22 cellular contexts compared by ENCODE assay signal in the genomic region with DNA sequence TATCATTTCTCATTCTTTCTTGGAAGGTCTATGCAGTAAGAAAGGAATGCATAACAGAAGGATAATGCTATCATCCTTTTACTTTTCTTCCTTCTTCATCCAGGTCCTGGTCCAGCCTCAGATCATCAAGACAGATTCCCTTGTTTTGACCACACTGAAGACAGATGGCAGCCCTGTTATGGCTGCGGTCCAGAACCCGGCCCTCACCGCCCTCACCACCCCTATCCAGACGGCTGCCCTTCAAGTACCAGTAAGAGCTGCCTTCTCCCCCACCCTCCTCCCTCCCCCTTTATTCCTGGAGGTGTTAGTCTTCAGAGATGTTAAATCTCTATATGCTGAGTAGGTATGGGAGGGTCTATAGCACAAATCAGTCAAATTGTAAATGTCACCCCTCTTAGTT. TPM values are rescaled to one million over a fixed set of nuclear protein-coding genes. Genes with fewer than 3 reads are reported as not detected.
DNase-seq lines count a peak whose midpoint lies in the region; ATAC-seq, FAIRE-seq and TF ChIP-seq lines count a peak whose summit lies in the region.
"Had no signal": no experiment of that assay in that cellular context is flagged by ENCODE, and none has a peak within 500 bp of the region (broad histone marks: within the 10 kb centered on the region; RNA-seq: fewer than 3 reads in every experiment).

No MANE protein-coding gene starts in this region.

- H3K27ac Mint-ChIP-seq in naive thymus-derived CD8-positive, alpha-beta T cell = peak overlapping the region in 6 of 10 donors; percentile 26 to 84 (median 60)
- H3K27ac Mint-ChIP-seq in T-cell = no peak overlapping the region

- CTCF ChIA-PET in T-cell (lab: Charles Lee) = interaction anchor here in 1 of 2 donors (0.6 kb wide), 1 partner anchor 17 kb away, joined by 5 read pairs; no protein-coding TSS in a partner anchor

- H3K36me3 ChIP-seq in kidney (ENCODE audit: control insufficient read depth in 1 of 2, insufficient read depth in 2 of 2, low read length in 2 of 2) = peaks cover 26 to 39% of the 10 kb centered on the region in 2 donors

- H3K4me1 Mint-ChIP-seq in naive thymus-derived CD8-positive, alpha-beta T cell = peaks cover 8 to 39% (median 27%) of the 10 kb centered on the region in 4 donors
- H3K4me1 Mint-ChIP-seq in T-cell = peaks cover 8 to 30% (median 22%) of the 10 kb centered on the region in 3 donors

- TF ChIP-seq CTCF in kidney (IDR thresholded peaks at IDR 0.05; ENCODE audit: borderline replicate concordance, extremely low read depth, insufficient read depth) = no peak

- DNase-seq in NCI-H2029 treated with DMSO at 0.1 percent for 48 hours (lab: John Stamatoyannopoulos, UW) (peak; percentile 9), NCI-H2029 (lab: John Stamatoyannopoulos, UW) (no peak), DMS 273 treated with DMSO at 0.1 percent for 48 hours (lab: John Stamatoyannopoulos, UW) (peak; percentile 67), NCI-H69 (lab: John Stamatoyannopoulos, UW) (peak; percentile 45), T-cell (no peak), GOT3 (lab: John Stamatoyannopoulos, UW) (no peak), kidney (no peak)
- no peak for DNase-seq in naive thymus-derived CD8-positive, alpha-beta T cell
- DNase-seq: DMS153; KG1; MG63; NCI-H1105; NCI-H187 treated with DMSO at 0.1 percent for 48 hours; NCI-H510A treated with DMSO at 0.1 percent for 48 hours; NK-92 treated with Interleukin-12 subunit alpha and Interleukin-12 subunit beta, amount 100 ng/mL, for 24 hours; OCI-M1; RPMI8226; SJCRH30 had no signal

- no peaks in the 10 kb centered on the region for H3K9me3 Mint-ChIP-seq in naive thymus-derived CD8-positive, alpha-beta T cell
- H3K9me3 Mint-ChIP-seq in T-cell = no peaks in the 10 kb centered on the region

- no peak overlapping the region for H3K4me3 ChIP-seq in kidney (ENCODE audit: low read length in 2 of 2)
- H3K4me3 ChIP-seq: BLaER1 treated with 17β-estradiol and CSF1 and Interleukin-3, amounts not matched to agents 10 nM and 100 nM; GM12878; MG63; SJCRH30 had no signal

- no peaks in the 10 kb centered on the region for H3K27me3 Mint-ChIP-seq in naive thymus-derived CD8-positive, alpha-beta T cell
- H3K27me3 Mint-ChIP-seq in T-cell = no peaks in the 10 kb centered on the region

- H3K9ac ChIP-seq in kidney (ENCODE audit: low read length in 2 of 2) = no peak overlapping the region
- H3K9ac ChIP-seq: BLaER1 treated with 17β-estradiol and CSF1 and Interleukin-3, amounts not matched to agents 10 nM and 100 nM had no signal

- ATAC-seq in naive thymus-derived CD8-positive, alpha-beta T cell = no peak
- no peak for ATAC-seq in T-cell (replicated peaks in 1 of 4)
- ATAC-seq: GM12878 had no signal

- intact Hi-C loops in kidney (cut with DNase I) = no loop called here

- no peaks in the 10 kb centered on the region for H3K9me3 ChIP-seq in kidney (ENCODE audit: control insufficient read depth in 1 of 2, low read length in 2 of 2)
- H3K9me3 ChIP-seq: BLaER1 treated with 17β-estradiol and CSF1 and Interleukin-3, amounts not matched to agents 10 nM and 100 nM; MG63; SJCRH30 had no signal

- H3K4me1 ChIP-seq in kidney (ENCODE audit: control insufficient read depth in 1 of 2, insufficient read depth in 1 of 2, low read depth in 1 of 2, low read length in 2 of 2) = no peaks in the 10 kb centered on the region
- H3K4me1 ChIP-seq: SJCRH30 had no signal

- POLR2A ChIA-PET in naive thymus-derived CD8-positive, alpha-beta T cell (lab: Charles Lee) = no interaction called here
- POLR2A ChIA-PET in T-cell (lab: Charles Lee) = interaction anchor here (0.6 kb wide), 3 partner anchors 20 to 73 kb away, joined by 3 to 9 read pairs (median 7); no protein-coding TSS in a partner anchor

- no peak overlapping the region for H3K4me3 Mint-ChIP-seq in naive thymus-derived CD8-positive, alpha-beta T cell
- H3K4me3 Mint-ChIP-seq in T-cell = no peak overlapping the region

- no peak overlapping the region for H3K27ac ChIP-seq in kidney (ENCODE audit: low read depth in 2 of 2, low read length in 2 of 2)
- H3K27ac ChIP-seq: 22Rv1; BLaER1 treated with 17β-estradiol and CSF1 and Interleukin-3, amounts not matched to agents 10 nM and 100 nM; SJCRH30 had no signal

- peaks cover 0 to 77% (median 15%) of the 10 kb centered on the region in 3 donors for H3K36me3 Mint-ChIP-seq in naive thymus-derived CD8-positive, alpha-beta T cell
- peaks cover 43% of the 10 kb centered on the region for H3K36me3 Mint-ChIP-seq in T-cell

- FAIRE-seq in kidney (lab: Jason Lieb, UNC) = no peak
- FAIRE-seq: GM12878, H1 had no signal

RNA-seq across cellular contexts. Expression of a gene that starts 37.9 kb away (rescaled TPM):
- total RNA-seq in naive thymus-derived CD8-positive, alpha-beta T cell = 100 to 1,000 TPM; 106 TPM
- 10 to 100 TPM; 16.3 to 21.9 (median 18.2) TPM for polyA plus RNA-seq in naive thymus-derived CD8-positive, alpha-beta T cell
- total RNA-seq in T-cell (100 to 1,000 TPM in 3 of 5 donors, 10 to 100 TPM in 2; 71.9 to 128 (median 112) TPM), kidney (71.4 TPM)
- 49.2 TPM for polyA plus RNA-seq in kidney (ENCODE audit: insufficient read depth, low read depth, low replicate concordance)

RNA-seq across cellular contexts. Expression of a gene that starts 44.1 kb away (rescaled TPM):
- total RNA-seq in naive thymus-derived CD8-positive, alpha-beta T cell = under 1 TPM in 1 of 2 experiments, not detected in 1; 0.44 TPM
- polyA plus RNA-seq in naive thymus-derived CD8-positive, alpha-beta T cell = not detected
- total RNA-seq in T-cell (1 to 10 TPM in 1 of 5 donors, under 1 TPM in 3, not detected in 1; 0.56 to 1.2 (median 0.75) TPM), kidney (0.35 TPM)
- 0.47 TPM for polyA plus RNA-seq in kidney (ENCODE audit: insufficient read depth, low read depth, low replicate concordance)
- total RNA-seq: SJCRH30 had no signal

RNA-seq across cellular contexts. Expression of a gene that starts 55.8 kb away (rescaled TPM):
- 10 to 100 TPM; 16.8 to 18.3 TPM for total RNA-seq in naive thymus-derived CD8-positive, alpha-beta T cell
- under 1 TPM; 0.29 to 0.82 (median 0.56) TPM for polyA plus RNA-seq in naive thymus-derived CD8-positive, alpha-beta T cell
- total RNA-seq in T-cell (10 to 100 TPM; 11.4 to 22.5 (median 15.4) TPM), kidney (2.9 TPM)
- polyA plus RNA-seq in kidney (ENCODE audit: insufficient read depth, low read depth, low replicate concordance) = not detected

Comparison
In these comparisons a context has a peak if more than half of its experiments do, and no peak if none do; other contexts are left out.
1. DNase-seq: peak in NCI-H2029 treated with DMSO at 0.1 percent for 48 hours (single experiment), DMS 273 treated with DMSO at 0.1 percent for 48 hours (single experiment) and NCI-H69 (single experiment); none in NCI-H2029 (single experiment), naive thymus-derived CD8-positive, alpha-beta T cell (0 of 10), T-cell (0 of 34), GOT3 (single experiment) and kidney (single experiment).
2. H3K27ac Mint-ChIP-seq: peak in naive thymus-derived CD8-positive, alpha-beta T cell (6 of 10); none in T-cell (0 of 2).